Comparison of ENCODE assay signal across 23 cellular contexts in genomic region chr3:73052857-73053256, GRCh38. TPM values are rescaled to one million over a fixed set of nuclear protein-coding genes. Genes with fewer than 3 reads are reported as not detected.
DNase-seq lines count a peak whose midpoint lies in the region; ATAC-seq, FAIRE-seq and TF ChIP-seq lines count a peak whose summit lies in the region.
"Had no signal": no experiment of that assay in that cellular context is flagged by ENCODE, and none has a peak within 500 bp of the region (broad histone marks: within the 10 kb centered on the region; RNA-seq: fewer than 3 reads in every experiment).

No MANE protein-coding gene starts in this region.

- no peak overlapping the region for H3K4me3 Mint-ChIP-seq in endodermal cell
- H3K4me3 Mint-ChIP-seq: activated CD8-positive, alpha-beta T cell treated with anti-CD3 and anti-CD28 coated beads, Interleukin-2, amount 10 ng/mL, durations not matched to agents 7 days and 5 days; activated naive CD8-positive, alpha-beta T cell; HFFc6; neural progenitor cell had no signal

- peaks cover 51% of the 10 kb centered on the region for H3K36me3 ChIP-seq in endodermal cell (ENCODE audit: control insufficient read depth, insufficient read depth, low read length)
- no peaks in the 10 kb centered on the region for H3K36me3 ChIP-seq in pancreas
- H3K36me3 ChIP-seq: neural progenitor cell had no signal

- H3K27ac Mint-ChIP-seq in endodermal cell: peak overlapping the region; percentile 26
- H3K27ac Mint-ChIP-seq: activated CD8-positive, alpha-beta T cell treated with anti-CD3 and anti-CD28 coated beads, Interleukin-2, amount 10 ng/mL, durations not matched to agents 7 days and 5 days; HFFc6; neural progenitor cell had no signal

- no peaks in the 10 kb centered on the region for H3K27me3 ChIP-seq in endodermal cell (ENCODE audit: control insufficient read depth, insufficient read depth, low read length, poor library complexity, severe bottlenecking)
- no peaks in the 10 kb centered on the region for H3K27me3 ChIP-seq in pancreas
- H3K27me3 ChIP-seq: BE2C, neural progenitor cell, upper lobe of left lung had no signal

- intact Hi-C loops in pancreas (cut with DNase I): loop anchor here in 1 of 3 donors (10.0 kb wide), 1 partner anchor 108 kb away; no protein-coding TSS in a partner anchor

- FAIRE-seq in pancreas (lab: Jason Lieb, UNC) (peak; percentile 67), GM12892 (lab: Jason Lieb, UNC) (no peak)
- FAIRE-seq: astrocyte had no signal

- H3K4me3 ChIP-seq in endodermal cell (ENCODE audit: low read length) (no peak overlapping the region), pancreas (no peak overlapping the region)
- H3K4me3 ChIP-seq: left ventricle myocardium inferior, neural progenitor cell, upper lobe of left lung had no signal

- DNase-seq in DMS153 treated with DMSO at 0.1 percent for 48 hours (lab: John Stamatoyannopoulos, UW; ENCODE audit: unreplicated experiment) (peak; percentile 5), DMS153 (lab: John Stamatoyannopoulos, UW) (no peak), NCI-H748 (lab: John Stamatoyannopoulos, UW; ENCODE audit: unreplicated experiment) (peak; percentile 40), endodermal cell (no peak), pancreas (no peak), ACHN (no peak), GM12892 (ENCODE audit: insufficient read length) (no peak), NCI-H1436 treated with DMSO at 0.1 percent for 48 hours (lab: John Stamatoyannopoulos, UW) (no peak)
- DNase-seq: activated CD8-positive, alpha-beta T cell treated with anti-CD3 and anti-CD28 coated beads, Interleukin-2, amount 10 ng/mL, durations not matched to agents 7 days and 5 days; activated T-cell treated with anti-CD3 and anti-CD28 coated beads, Interleukin-2, amount 50 U/mL, for 48 hours; BE2C; cerebellar nuclear complex; head of caudate nucleus; HFFc6; left ventricle myocardium inferior; SK-N-SH; stimulated activated CD4-positive, alpha-beta T cell treated with anti-CD3 and anti-CD28 coated beads, Interleukin-12 subunit alpha, Interleukin-12 subunit beta, amount 100 ng/mL, for 4 hours; T-helper 9 cell; upper lobe of left lung had no signal

- no peak for ATAC-seq in pancreas
- ATAC-seq: activated CD8-positive, alpha-beta T cell treated with anti-CD3 and anti-CD28 coated beads, Interleukin-2, amount 10 ng/mL, durations not matched to agents 7 days and 5 days had no signal

- H3K27me3 Mint-ChIP-seq in endodermal cell (ENCODE audit: insufficient read depth): no peaks in the 10 kb centered on the region
- H3K27me3 Mint-ChIP-seq: activated naive CD8-positive, alpha-beta T cell had no signal

- H3K9me3 ChIP-seq in endodermal cell (ENCODE audit: control insufficient read depth, low read length) (no peaks in the 10 kb centered on the region), pancreas (no peaks in the 10 kb centered on the region)
- H3K9me3 ChIP-seq: BE2C, left ventricle myocardium inferior, SK-N-SH, upper lobe of left lung had no signal

- WGBS in endodermal cell (ENCODE audit: insufficient coverage in 1 of 2, insufficient read length in 1 of 2), 2 experiments: 86 to 100% methylated on average over 1 to 2 of the region's 2 CpGs
- WGBS in pancreas, 2 donors: 63 to 70% methylated on average over 2 of the region's 2 CpGs

- no peak for TF ChIP-seq POLR2A in GM12892 (IDR thresholded peaks at IDR 0.05; ENCODE audit: low read depth, low read length)

- TF ChIP-seq CTCF in endodermal cell (conservative IDR thresholded peaks at IDR 0.05): no peak
- TF ChIP-seq CTCF in pancreas (IDR thresholded peaks at IDR 0.05): no peak

- no peak overlapping the region for H3K27ac ChIP-seq in endodermal cell (ENCODE audit: low read depth, low read length)
- no peak overlapping the region for H3K27ac ChIP-seq in pancreas
- H3K27ac ChIP-seq: 22Rv1, left ventricle myocardium inferior, neural progenitor cell, upper lobe of left lung had no signal

- H3K4me1 Mint-ChIP-seq in endodermal cell: peaks cover 4% of the 10 kb centered on the region
- H3K4me1 Mint-ChIP-seq: neural progenitor cell had no signal

- H3K9ac ChIP-seq in endodermal cell (ENCODE audit: extremely low read depth, low read length, poor library complexity, severe bottlenecking): no peak overlapping the region
- H3K9ac ChIP-seq: neural progenitor cell, SK-N-SH had no signal

- H3K36me3 Mint-ChIP-seq in endodermal cell (ENCODE audit: low read depth): peaks cover 25% of the 10 kb centered on the region
- H3K36me3 Mint-ChIP-seq: activated naive CD8-positive, alpha-beta T cell had no signal

- H3K4me1 ChIP-seq in endodermal cell (ENCODE audit: control insufficient read depth, insufficient read depth, low read length): peaks cover 2% of the 10 kb centered on the region
- peaks cover 0 to 5% (median 0%) of the 10 kb centered on the region in 3 donors for H3K4me1 ChIP-seq in pancreas
- H3K4me1 ChIP-seq: neural progenitor cell had no signal

- H3K9me3 Mint-ChIP-seq in endodermal cell: no peaks in the 10 kb centered on the region
- H3K9me3 Mint-ChIP-seq: HFFc6, neural progenitor cell had no signal

- in situ Hi-C loops in ACHN (cut with HindIII; ENCODE audit: low pct_ligation_motif_present, low pct_unique_long_range_greater_than_20kb, low sequenced_read_pairs): loop anchor here (25.0 kb wide), 1 partner anchor 116 kb away; no protein-coding TSS in a partner anchor

RNA-seq across cellular contexts. Expression of gene EBLN2, which starts 8.6 kb away (rescaled TPM):
- total RNA-seq in endodermal cell (10 to 100 TPM in 1 of 2 donors, 1 to 10 TPM in 1; 9.3 to 12.2 TPM), pancreas (1 to 10 TPM in 5 of 6 donors, under 1 TPM in 1; 0.79 to 2.9 (median 1.6) TPM)
- 3.8 TPM for polyA plus RNA-seq in endodermal cell (2013, experiment 1 of 2)
- polyA plus RNA-seq in endodermal cell (2013, experiment 2 of 2): 3.8 TPM
- polyA plus RNA-seq in pancreas: 1 to 10 TPM in 1 of 2 donors, under 1 TPM in 1; 0.95 to 1.2 TPM
- 2.4 TPM for polyA plus RNA-seq in GM12892 (2012; ENCODE audit: missing spikeins)

RNA-seq across cellular contexts. Expression of gene PPP4R2, which starts 56.2 kb away (rescaled TPM):
- total RNA-seq in endodermal cell (100 to 1,000 TPM; 133 to 157 TPM), pancreas (10 to 100 TPM; 18.3 to 45.6 (median 24.4) TPM)
- 76.2 TPM for polyA plus RNA-seq in endodermal cell (2013, experiment 1 of 2)
- 85.4 TPM for polyA plus RNA-seq in endodermal cell (2013, experiment 2 of 2)
- polyA plus RNA-seq in pancreas: 10 to 100 TPM in 1 of 2 donors, 1 to 10 TPM in 1; 8.2 to 13.7 TPM
- 38.4 TPM for polyA plus RNA-seq in GM12892 (2012; ENCODE audit: missing spikeins)

Comparison
In these comparisons a context has a peak if more than half of its experiments do, and no peak if none do; other contexts are left out.
1. DNase-seq: peak in DMS153 treated with DMSO at 0.1 percent for 48 hours (single experiment) and NCI-H748 (single experiment); none in DMS153 (single experiment), endodermal cell (single experiment), pancreas (0 of 6), ACHN (single experiment), GM12892 (single experiment) and NCI-H1436 treated with DMSO at 0.1 percent for 48 hours (single experiment).